Comparison of ENCODE assay signal across 1 cellular context in genomic region chr17:43720311-43721060, GRCh38.
A peak's percentile ranks its signal among the peaks of the same experiment; 100 is the strongest.
TF ChIP-seq lines count a peak whose summit lies in the region.

No MANE protein-coding gene starts in this region.

TF ChIP-seq in HepG2, 621 proteins besides CTCF, POLR2A, EP300 and RAD21 (continued from another document and continues in another):
- TF ChIP-seq PAXIP1 (CRISPR knock-in tag; conservative IDR thresholded peaks at IDR 0.05) = no peak; the same call in 1 of the 2 replicates
- TF ChIP-seq ZNF44 (CRISPR knock-in tag; IDR thresholded peaks at IDR 0.05) = 0 out of 2 replicates have a peak, but pooled peaks have one; percentile 65
- no peak for TF ChIP-seq PBX3 (CRISPR knock-in tag; IDR thresholded peaks at IDR 0.05; ENCODE audit: borderline replicate concordance)
- TF ChIP-seq NR1H2 (CRISPR knock-in tag; IDR thresholded peaks at IDR 0.05; ENCODE audit: borderline replicate concordance, low read depth) = peak; percentile 36; the same call in 1 of the 2 replicates
- TF ChIP-seq LCORL (IDR thresholded peaks at IDR 0.05) = no peak
- peak; percentile 87 for TF ChIP-seq LCORL (CRISPR knock-in tag; IDR thresholded peaks at IDR 0.05)
- TF ChIP-seq SRF (IDR thresholded peaks at IDR 0.05; ENCODE audit: low read depth, low read length) = no peak
- peak; percentile 65 for TF ChIP-seq ZNF574 (CRISPR knock-in tag; IDR thresholded peaks at IDR 0.05)
- TF ChIP-seq ETV6 (CRISPR knock-in tag; conservative IDR thresholded peaks at IDR 0.05) = 0 out of 2 replicates have a peak, but pooled peaks have one; percentile 32
- TF ChIP-seq SOX6 (IDR thresholded peaks at IDR 0.05) = no peak
- peak; percentile 77 for TF ChIP-seq SOX6 (CRISPR knock-in tag; IDR thresholded peaks at IDR 0.05)
- no peak for TF ChIP-seq KLF9 (CRISPR knock-in tag; IDR thresholded peaks at IDR 0.05; ENCODE audit: low read depth)
- no peak for TF ChIP-seq LBX2 (CRISPR knock-in tag; IDR thresholded peaks at IDR 0.05; ENCODE audit: borderline replicate concordance)
- TF ChIP-seq GMEB1 (CRISPR knock-in tag; IDR thresholded peaks at IDR 0.05; ENCODE audit: borderline replicate concordance) = peak; percentile 61; the same call in 1 of the 2 replicates
- no peak; the same call in 1 of the 2 replicates for TF ChIP-seq TEAD2 (CRISPR knock-in tag; IDR thresholded peaks at IDR 0.05)
- TF ChIP-seq TARDBP (CRISPR knock-in tag; IDR thresholded peaks at IDR 0.05) = peak; percentile 18; the same call in 1 of the 2 replicates
- peak; percentile 65; the same call in 1 of the 2 replicates for TF ChIP-seq ZNF451 (CRISPR knock-in tag; IDR thresholded peaks at IDR 0.05)
- no peak for TF ChIP-seq ZNF264 (CRISPR knock-in tag; IDR thresholded peaks at IDR 0.05)
- no peak for TF ChIP-seq ZNF790 (CRISPR knock-in tag; IDR thresholded peaks at IDR 0.05; ENCODE audit: borderline replicate concordance)
- peak; percentile 83; the same call in 1 of the 2 replicates for TF ChIP-seq ZFP91 (CRISPR knock-in tag; IDR thresholded peaks at IDR 0.05; ENCODE audit: borderline replicate concordance)
- TF ChIP-seq ZNF235 (CRISPR knock-in tag; IDR thresholded peaks at IDR 0.05; ENCODE audit: borderline replicate concordance) = peak; percentile 51; the same call in 1 of the 2 replicates
- TF ChIP-seq NAIF1 (CRISPR knock-in tag; IDR thresholded peaks at IDR 0.05; ENCODE audit: borderline replicate concordance) = no peak
- TF ChIP-seq ISX (CRISPR knock-in tag; conservative IDR thresholded peaks at IDR 0.05) = no peak
- TF ChIP-seq ZNF136 (CRISPR knock-in tag; IDR thresholded peaks at IDR 0.05; ENCODE audit: low read depth) = 0 out of 2 replicates have a peak, but pooled peaks have one; percentile 31
- TF ChIP-seq CENPT (CRISPR knock-in tag; IDR thresholded peaks at IDR 0.05; ENCODE audit: low read depth) = 0 out of 2 replicates have a peak, but pooled peaks have one; percentile 30
- TF ChIP-seq BRCA1 (CRISPR knock-in tag; IDR thresholded peaks at IDR 0.05) = no peak; the same call in 1 of the 2 replicates
- no peak for TF ChIP-seq FOSL2 (CRISPR knock-in tag; IDR thresholded peaks at IDR 0.05)
- TF ChIP-seq ZNF253 (CRISPR knock-in tag; IDR thresholded peaks at IDR 0.05; ENCODE audit: borderline replicate concordance) = peak; percentile 29; the same call in 1 of the 2 replicates
- no peak for TF ChIP-seq ZBTB40 (IDR thresholded peaks at IDR 0.05)
- TF ChIP-seq ZBTB40 (CRISPR knock-in tag; IDR thresholded peaks at IDR 0.05) = peak; percentile 65; the same call in 1 of the 2 replicates
- no peak for TF ChIP-seq ZNF639 (CRISPR knock-in tag; conservative IDR thresholded peaks at IDR 0.05)
- TF ChIP-seq REXO4 (CRISPR knock-in tag; IDR thresholded peaks at IDR 0.05; ENCODE audit: borderline replicate concordance) = no peak
- no peak for TF ChIP-seq ZNF207 (IDR thresholded peaks at IDR 0.05; ENCODE audit: borderline replicate concordance)
- TF ChIP-seq TBX2 (CRISPR knock-in tag; IDR thresholded peaks at IDR 0.05; ENCODE audit: borderline replicate concordance) = peak; percentile 56; the same call in 1 of the 2 replicates
- no peak for TF ChIP-seq THYN1 (CRISPR knock-in tag; IDR thresholded peaks at IDR 0.05; ENCODE audit: borderline replicate concordance, low read depth)
- no peak for TF ChIP-seq ZFP36L2 (CRISPR knock-in tag; IDR thresholded peaks at IDR 0.05)
- 0 out of 2 replicates have a peak, but pooled peaks have one; percentile 20 for TF ChIP-seq MAZ (IDR thresholded peaks at IDR 0.05; ENCODE audit: borderline replicate concordance, low read depth, low read length)
- peak; percentile 63 for TF ChIP-seq MAZ (CRISPR knock-in tag; IDR thresholded peaks at IDR 0.05; ENCODE audit: low read depth)
